8 cellular contexts compared by ENCODE assay signal in the genomic region with DNA sequence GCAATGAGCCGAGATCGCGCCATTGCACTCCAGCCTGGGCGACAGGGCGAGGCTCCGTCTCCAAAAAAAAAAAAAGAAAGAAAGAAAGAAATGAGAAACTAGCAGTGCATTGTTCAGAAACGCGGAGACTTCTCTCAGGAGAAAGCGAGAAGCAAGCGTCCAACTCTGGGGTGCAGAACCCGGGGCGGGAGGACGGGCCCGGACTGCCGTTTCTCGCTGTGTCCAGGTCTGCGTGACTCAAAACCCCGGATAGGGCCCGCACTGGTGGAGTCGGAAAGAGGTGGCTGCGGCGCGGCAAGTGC. TPM values are rescaled to one million over a fixed set of nuclear protein-coding genes. Genes with fewer than 3 reads are reported as not detected.
A peak's percentile ranks its signal among the peaks of the same experiment; 100 is the strongest.
DNase-seq lines count a peak whose midpoint lies in the region; ATAC-seq, FAIRE-seq and TF ChIP-seq lines count a peak whose summit lies in the region.

No MANE protein-coding gene starts in this region.

- WGBS in pancreas, 2 donors: 0 to 1% methylated on average over 23 of the region's 23 CpGs

- no peak for DNase-seq in CD8-positive, alpha-beta memory T cell
- DNase-seq in Peyer's patch (no peak), epithelial cell of proximal tubule (ENCODE audit: low read depth) (no peak), pancreas (no peak), Kasumi-1 (lab: John Stamatoyannopoulos, UW) (no peak), mucosa of gallbladder (ENCODE audit: low spot score) (no peak)

- peaks cover 4% of the 10 kb centered on the region for H3K36me3 ChIP-seq in CD8-positive, alpha-beta memory T cell (ENCODE audit: insufficient read depth, low read length)
- H3K36me3 ChIP-seq in Peyer's patch (peaks cover 0 to 15% (median 0%) of the 10 kb centered on the region in 3 donors), pancreas (no peaks in the 10 kb centered on the region)

- H3K27ac Mint-ChIP-seq in CD8-positive, alpha-beta memory T cell: peak overlapping the region; percentile 97 to 100 (median 98)

- peak overlapping the region; percentile 91 to 98 (median 93) for H3K4me3 Mint-ChIP-seq in CD8-positive, alpha-beta memory T cell

- peaks cover 0 to 4% (median 0%) of the 10 kb centered on the region in 5 donors for H3K9me3 Mint-ChIP-seq in CD8-positive, alpha-beta memory T cell

- TF ChIP-seq CTCF in Peyer's patch (IDR thresholded peaks at IDR 0.05): no peak
- TF ChIP-seq CTCF in epithelial cell of proximal tubule (conservative IDR thresholded peaks at IDR 0.05; ENCODE audit: low read depth, low read length): no peak
- TF ChIP-seq CTCF in pancreas (IDR thresholded peaks at IDR 0.05): no peak

- POLR2A ChIA-PET in CD8-positive, alpha-beta memory T cell (lab: Charles Lee): interaction anchor here (1.0 to 4.0 kb wide), 5 partner anchors 11 to 240 kb away, joined by 4 to 101 read pairs (median 8); partner anchors contain the start of gene AURKAIP1

- peaks cover 0 to 21% (median 0%) of the 10 kb centered on the region in 3 donors for H3K36me3 Mint-ChIP-seq in CD8-positive, alpha-beta memory T cell

- H3K27ac ChIP-seq in CD8-positive, alpha-beta memory T cell (ENCODE audit: low read depth, low read length): peak overlapping the region; percentile 99
- peak overlapping the region; percentile 99 to 100 (median 100) for H3K27ac ChIP-seq in Peyer's patch
- peak overlapping the region; percentile 98 to 100 (median 100) for H3K27ac ChIP-seq in pancreas

- peak overlapping the region; percentile 95 for H3K4me3 ChIP-seq in CD8-positive, alpha-beta memory T cell (ENCODE audit: low read length)
- H3K4me3 ChIP-seq in Peyer's patch: peak overlapping the region; percentile 91 to 100 (median 100)
- peak overlapping the region; percentile 99 for H3K4me3 ChIP-seq in epithelial cell of proximal tubule (ENCODE audit: low read depth, low read length)
- peak overlapping the region; percentile 95 to 100 (median 100) for H3K4me3 ChIP-seq in pancreas

- H3K9me3 ChIP-seq in CD8-positive, alpha-beta memory T cell (ENCODE audit: low read length): no peaks in the 10 kb centered on the region
- H3K9me3 ChIP-seq in Peyer's patch (no peaks in the 10 kb centered on the region), pancreas (no peaks in the 10 kb centered on the region)

- intact Hi-C loops in pancreas (cut with DNase I): no loop called here

- peaks cover 21 to 37% (median 22%) of the 10 kb centered on the region in 3 donors for H3K4me1 Mint-ChIP-seq in CD8-positive, alpha-beta memory T cell

- CTCF ChIA-PET in CD8-positive, alpha-beta memory T cell (lab: Charles Lee): interaction anchor here (1.0 to 3.0 kb wide), 3 partner anchors 15 to 430 kb away, joined by 3 to 29 read pairs (median 6); no protein-coding TSS in a partner anchor

- H3K27me3 Mint-ChIP-seq in CD8-positive, alpha-beta memory T cell: no peaks in the 10 kb centered on the region

- peaks cover 30% of the 10 kb centered on the region for H3K4me1 ChIP-seq in CD8-positive, alpha-beta memory T cell (ENCODE audit: insufficient read depth, low read length)
- H3K4me1 ChIP-seq in Peyer's patch: peaks cover 0 to 29% (median 14%) of the 10 kb centered on the region in 4 donors
- H3K4me1 ChIP-seq in pancreas: peaks cover 0 to 16% (median 7%) of the 10 kb centered on the region in 3 donors

- H3K27me3 ChIP-seq in CD8-positive, alpha-beta memory T cell (ENCODE audit: insufficient read depth, low read length, poor library complexity, severe bottlenecking): no peaks in the 10 kb centered on the region
- H3K27me3 ChIP-seq in Peyer's patch (no peaks in the 10 kb centered on the region), pancreas (no peaks in the 10 kb centered on the region)

- FAIRE-seq in pancreas (lab: Jason Lieb, UNC): no peak

- no peak for TF ChIP-seq POLR2A in Peyer's patch (IDR thresholded peaks at IDR 0.05)

- no peak for ATAC-seq in pancreas
- no peak for ATAC-seq in HG02610 (IDR thresholded peaks at IDR 0.05; ENCODE audit: unreplicated experiment)
- ATAC-seq in HG02981 (IDR thresholded peaks at IDR 0.05; ENCODE audit: unreplicated experiment): no peak

RNA-seq across cellular contexts. Expression of gene MIB2, which starts 0.4 kb away (rescaled TPM):
- total RNA-seq in CD8-positive, alpha-beta memory T cell: 10 to 100 TPM; 45.7 to 46.6 TPM
- polyA plus RNA-seq in CD8-positive, alpha-beta memory T cell: 40.4 TPM
- 100 to 1,000 TPM in 3 of 4 donors, 10 to 100 TPM in 1; 68.3 to 162 (median 113) TPM for total RNA-seq in Peyer's patch
- total RNA-seq in epithelial cell of proximal tubule: 18.5 and 29.4 TPM in 2 replicates
- total RNA-seq in pancreas: 10 to 100 TPM; 27.4 to 60.8 (median 32.4) TPM
- 100 to 1,000 TPM; 140 to 253 TPM for polyA plus RNA-seq in pancreas
- total RNA-seq in mucosa of gallbladder: 135 TPM

RNA-seq across cellular contexts. Expression of gene FNDC10, which starts 15.0 kb away (rescaled TPM):
- 1 to 10 TPM; 2.9 to 3.1 TPM for total RNA-seq in CD8-positive, alpha-beta memory T cell
- polyA plus RNA-seq in CD8-positive, alpha-beta memory T cell: 1.1 TPM
- total RNA-seq in Peyer's patch (1 to 10 TPM; 4.1 to 6.9 (median 5.7) TPM), epithelial cell of proximal tubule (2.6 and 6.1 TPM in 2 replicates), pancreas (1 to 10 TPM in 2 of 6 donors, under 1 TPM in 4; 0.28 to 2.4 (median 0.71) TPM), mucosa of gallbladder (4.6 TPM)
- polyA plus RNA-seq in pancreas: 1 to 10 TPM; 1.6 to 2.3 TPM

RNA-seq across cellular contexts. Expression of gene MMP23B, which starts 17.1 kb away (rescaled TPM):
- total RNA-seq in CD8-positive, alpha-beta memory T cell: 1 to 10 TPM; 2.1 to 2.9 TPM
- polyA plus RNA-seq in CD8-positive, alpha-beta memory T cell: 3.4 TPM
- total RNA-seq in Peyer's patch (1 to 10 TPM; 1.8 to 5.9 (median 4.1) TPM), epithelial cell of proximal tubule (3.5 and 15.0 TPM in 2 replicates), pancreas (1 to 10 TPM in 3 of 6 donors, under 1 TPM in 3; 0.46 to 6.9 (median 1.6) TPM), mucosa of gallbladder (56.0 TPM)
- 10 to 100 TPM in 1 of 2 donors, 1 to 10 TPM in 1; 1.1 to 12.3 TPM for polyA plus RNA-seq in pancreas

RNA-seq across cellular contexts. Expression of gene SSU72, which starts 40.2 kb away (rescaled TPM):
- 100 to 1,000 TPM; 123 to 128 TPM for total RNA-seq in CD8-positive, alpha-beta memory T cell
- polyA plus RNA-seq in CD8-positive, alpha-beta memory T cell: 231 TPM
- total RNA-seq in Peyer's patch: 100 to 1,000 TPM; 146 to 182 (median 163) TPM
- 136 and 147 TPM in 2 replicates for total RNA-seq in epithelial cell of proximal tubule
- 10 to 100 TPM; 49.2 to 63.2 (median 54.4) TPM for total RNA-seq in pancreas
- 10 to 100 TPM; 57.9 to 74.3 TPM for polyA plus RNA-seq in pancreas
- 117 TPM for total RNA-seq in mucosa of gallbladder

RNA-seq across cellular contexts. Expression of gene CDK11B, which starts 43.9 kb away (rescaled TPM):
- total RNA-seq in CD8-positive, alpha-beta memory T cell: 10 to 100 TPM; 42.2 to 45.6 TPM
- 18.3 TPM for polyA plus RNA-seq in CD8-positive, alpha-beta memory T cell
- total RNA-seq in Peyer's patch (100 to 1,000 TPM in 1 of 4 donors, 10 to 100 TPM in 3; 25.7 to 124 (median 40.9) TPM), epithelial cell of proximal tubule (16.3 and 22.9 TPM in 2 replicates), pancreas (10 to 100 TPM in 4 of 6 donors, 1 to 10 TPM in 2; 9.0 to 11.1 (median 10.6) TPM), mucosa of gallbladder (24.2 TPM)
- polyA plus RNA-seq in pancreas: 10 to 100 TPM; 28.8 to 31.8 TPM
